Comparison of ENCODE assay signal across 2 cellular contexts in the genomic region with DNA sequence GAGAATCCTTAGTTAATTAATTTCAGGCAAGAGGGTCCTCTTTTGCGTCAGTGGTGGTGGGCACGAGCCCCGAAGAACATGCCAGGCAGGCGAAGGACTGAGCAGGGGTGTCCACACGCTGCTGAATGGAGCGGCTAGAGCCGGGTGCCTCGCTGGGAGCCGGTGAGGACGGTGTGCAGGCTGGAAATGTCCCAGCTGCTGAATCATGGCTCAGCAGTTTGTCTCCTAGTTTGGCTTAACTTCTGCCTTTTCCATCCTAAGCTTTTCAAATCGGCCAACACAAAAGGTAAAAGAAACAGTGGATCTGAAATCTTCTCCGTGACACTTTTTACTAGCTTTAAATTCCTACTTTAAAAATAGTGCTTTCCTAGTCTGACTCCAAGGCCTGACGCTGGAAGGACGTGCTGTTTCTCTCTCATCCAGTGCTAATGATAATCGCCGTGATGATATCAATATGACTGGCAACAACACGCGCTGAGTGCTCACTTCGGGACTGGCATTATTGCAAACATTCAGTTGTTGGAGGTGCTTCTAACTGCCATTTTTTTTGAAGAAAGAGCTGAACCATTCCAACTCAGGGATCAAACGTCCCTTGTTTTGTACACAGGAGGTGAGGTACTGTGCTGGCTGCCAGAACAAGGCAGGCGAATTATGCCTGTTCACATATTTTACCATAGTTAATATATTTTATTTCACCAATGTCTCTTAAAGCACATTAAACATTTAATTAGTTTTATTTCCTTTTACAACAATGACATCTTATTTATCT.
TF ChIP-seq lines count a peak whose summit lies in the region.

No MANE protein-coding gene starts in this region.

TF ChIP-seq in SK-N-SH, 30 proteins besides CTCF, POLR2A, EP300 and RAD21 (continued from another document):
- TF ChIP-seq, protein P1, sequence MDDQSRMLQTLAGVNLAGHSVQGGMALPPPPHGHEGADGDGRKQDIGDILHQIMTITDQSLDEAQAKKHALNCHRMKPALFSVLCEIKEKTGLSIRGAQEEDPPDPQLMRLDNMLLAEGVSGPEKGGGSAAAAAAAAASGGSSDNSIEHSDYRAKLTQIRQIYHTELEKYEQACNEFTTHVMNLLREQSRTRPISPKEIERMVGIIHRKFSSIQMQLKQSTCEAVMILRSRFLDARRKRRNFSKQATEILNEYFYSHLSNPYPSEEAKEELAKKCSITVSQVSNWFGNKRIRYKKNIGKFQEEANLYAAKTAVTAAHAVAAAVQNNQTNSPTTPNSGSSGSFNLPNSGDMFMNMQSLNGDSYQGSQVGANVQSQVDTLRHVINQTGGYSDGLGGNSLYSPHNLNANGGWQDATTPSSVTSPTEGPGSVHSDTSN (IDR thresholded peaks at IDR 0.05), result no peak
- TF ChIP-seq FOXJ3 (CRISPR knock-in tag; IDR thresholded peaks at IDR 0.05) (no peak), JUND (IDR thresholded peaks at IDR 0.05) (no peak), RFX5 (IDR thresholded peaks at IDR 0.05; ENCODE audit: low read length) (no peak), NFIC (IDR thresholded peaks at IDR 0.05; ENCODE audit: borderline replicate concordance) (no peak), SMC3 (IDR thresholded peaks at IDR 0.05; ENCODE audit: low read depth, low read length) (no peak), TEAD4 (IDR thresholded peaks at IDR 0.05; ENCODE audit: borderline replicate concordance, insufficient read depth) (no peak), SIN3A (IDR thresholded peaks at IDR 0.05; ENCODE audit: borderline replicate concordance, low read depth, low read length) (no peak), NRF1 (IDR thresholded peaks at IDR 0.05; ENCODE audit: low read depth, low read length) (no peak), TCF12 (IDR thresholded peaks at IDR 0.05) (no peak), YY1 (IDR thresholded peaks at IDR 0.05; ENCODE audit: low read depth) (no peak), FOSL2 (IDR thresholded peaks at IDR 0.05; ENCODE audit: borderline replicate concordance, low read depth) (no peak), TAF1 (IDR thresholded peaks at IDR 0.05; ENCODE audit: borderline replicate concordance, low read depth, low read length) (no peak), ELF1 (IDR thresholded peaks at IDR 0.05) (no peak), POLR2AphosphoS5 (IDR thresholded peaks at IDR 0.05; ENCODE audit: low read depth, low read length) (no peak), MEF2A (IDR thresholded peaks at IDR 0.05; ENCODE audit: borderline replicate concordance, low read depth) (no peak)
- TF ChIP-seq, protein P2, sequence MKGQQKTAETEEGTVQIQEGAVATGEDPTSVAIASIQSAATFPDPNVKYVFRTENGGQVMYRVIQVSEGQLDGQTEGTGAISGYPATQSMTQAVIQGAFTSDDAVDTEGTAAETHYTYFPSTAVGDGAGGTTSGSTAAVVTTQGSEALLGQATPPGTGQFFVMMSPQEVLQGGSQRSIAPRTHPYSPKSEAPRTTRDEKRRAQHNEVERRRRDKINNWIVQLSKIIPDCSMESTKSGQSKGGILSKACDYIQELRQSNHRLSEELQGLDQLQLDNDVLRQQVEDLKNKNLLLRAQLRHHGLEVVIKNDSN (IDR thresholded peaks at IDR 0.05; ENCODE audit: borderline replicate concordance, low read depth), result no peak
- TF ChIP-seq, protein P3, sequence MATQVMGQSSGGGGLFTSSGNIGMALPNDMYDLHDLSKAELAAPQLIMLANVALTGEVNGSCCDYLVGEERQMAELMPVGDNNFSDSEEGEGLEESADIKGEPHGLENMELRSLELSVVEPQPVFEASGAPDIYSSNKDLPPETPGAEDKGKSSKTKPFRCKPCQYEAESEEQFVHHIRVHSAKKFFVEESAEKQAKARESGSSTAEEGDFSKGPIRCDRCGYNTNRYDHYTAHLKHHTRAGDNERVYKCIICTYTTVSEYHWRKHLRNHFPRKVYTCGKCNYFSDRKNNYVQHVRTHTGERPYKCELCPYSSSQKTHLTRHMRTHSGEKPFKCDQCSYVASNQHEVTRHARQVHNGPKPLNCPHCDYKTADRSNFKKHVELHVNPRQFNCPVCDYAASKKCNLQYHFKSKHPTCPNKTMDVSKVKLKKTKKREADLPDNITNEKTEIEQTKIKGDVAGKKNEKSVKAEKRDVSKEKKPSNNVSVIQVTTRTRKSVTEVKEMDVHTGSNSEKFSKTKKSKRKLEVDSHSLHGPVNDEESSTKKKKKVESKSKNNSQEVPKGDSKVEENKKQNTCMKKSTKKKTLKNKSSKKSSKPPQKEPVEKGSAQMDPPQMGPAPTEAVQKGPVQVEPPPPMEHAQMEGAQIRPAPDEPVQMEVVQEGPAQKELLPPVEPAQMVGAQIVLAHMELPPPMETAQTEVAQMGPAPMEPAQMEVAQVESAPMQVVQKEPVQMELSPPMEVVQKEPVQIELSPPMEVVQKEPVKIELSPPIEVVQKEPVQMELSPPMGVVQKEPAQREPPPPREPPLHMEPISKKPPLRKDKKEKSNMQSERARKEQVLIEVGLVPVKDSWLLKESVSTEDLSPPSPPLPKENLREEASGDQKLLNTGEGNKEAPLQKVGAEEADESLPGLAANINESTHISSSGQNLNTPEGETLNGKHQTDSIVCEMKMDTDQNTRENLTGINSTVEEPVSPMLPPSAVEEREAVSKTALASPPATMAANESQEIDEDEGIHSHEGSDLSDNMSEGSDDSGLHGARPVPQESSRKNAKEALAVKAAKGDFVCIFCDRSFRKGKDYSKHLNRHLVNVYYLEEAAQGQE (IDR thresholded peaks at IDR 0.05; ENCODE audit: low read depth, low read length), result no peak

TF ChIP-seq in SK-N-SH treated with all-trans-retinoic acid at 6 μM for 48 hours, 23 proteins besides CTCF, POLR2A, EP300 and RAD21 (continued from another document):
- TF ChIP-seq PATZ1 (CRISPR knock-in tag; IDR thresholded peaks at IDR 0.05; ENCODE audit: borderline replicate concordance), result no peak
- TF ChIP-seq CREB5 (CRISPR knock-in tag; IDR thresholded peaks at IDR 0.05; ENCODE audit: low read depth), result no peak
- TF ChIP-seq ARNTL (CRISPR knock-in tag; IDR thresholded peaks at IDR 0.05; ENCODE audit: borderline replicate concordance, low read depth), result no peak
- no peak for TF ChIP-seq ZNF70 (CRISPR knock-in tag; IDR thresholded peaks at IDR 0.05)
